ENCODE assay signal across 18 cellular contexts in genomic region chr15:32652178-32652577, GRCh38. TPM values are rescaled to one million over a fixed set of nuclear protein-coding genes. Genes with fewer than 3 reads are reported as not detected.
DNase-seq lines count a peak whose midpoint lies in the region; ATAC-seq, FAIRE-seq and TF ChIP-seq lines count a peak whose summit lies in the region.
"Had no signal": no experiment of that assay in that cellular context is flagged by ENCODE, and none has a peak within 500 bp of the region (broad histone marks: within the 10 kb centered on the region; RNA-seq: fewer than 3 reads in every experiment).

No MANE protein-coding gene starts in this region.

- peaks cover 49% of the 10 kb centered on the region for H3K36me3 Mint-ChIP-seq in activated naive CD4-positive, alpha-beta T cell treated with anti-CD3 and anti-CD28 coated beads, Interleukin-2, amount 10 ng/mL, durations not matched to agents 7 days and 5 days

- no peak overlapping the region for H3K27ac Mint-ChIP-seq in activated naive CD4-positive, alpha-beta T cell treated with anti-CD3 and anti-CD28 coated beads, Interleukin-2, amount 10 ng/mL, durations not matched to agents 7 days and 5 days

- POLR2A ChIA-PET in GM12878 (lab: Charles Lee): no interaction called here

- FAIRE-seq in GM12878 (lab: Jason Lieb, UNC): no peak
- FAIRE-seq: HepG2 had no signal

- TF ChIP-seq POLR2A in GM12878 (IDR thresholded peaks at IDR 0.05; ENCODE audit: low read depth, low read length): no peak

- no peaks in the 10 kb centered on the region for H3K27me3 Mint-ChIP-seq in activated naive CD4-positive, alpha-beta T cell treated with anti-CD3 and anti-CD28 coated beads, Interleukin-2, amount 10 ng/mL, durations not matched to agents 7 days and 5 days

- H3K27ac ChIP-seq in OCI-LY3 (ENCODE audit: low read length): no peak overlapping the region
- H3K27ac ChIP-seq in GM12878 (ENCODE audit: control insufficient read depth, insufficient read depth): peak overlapping the region; percentile 19; the same call in 1 of the 2 replicates
- H3K27ac ChIP-seq: GM23248, KMS-11, Peyer's patch had no signal

- H3K36me3 ChIP-seq in OCI-LY3 (replicated peaks; ENCODE audit: low read depth, low read length) (peaks cover 46% of the 10 kb centered on the region), GM12878 (ENCODE audit: control insufficient read depth in 2 of 2, insufficient read depth in 2 of 2, low read length in 1 of 2) (peaks cover 0 to 10% of the 10 kb centered on the region in 2 experiments; a peak in 2 of 4 replicates)
- H3K36me3 ChIP-seq: Peyer's patch had no signal

- H3K4me1 Mint-ChIP-seq in activated naive CD4-positive, alpha-beta T cell treated with anti-CD3 and anti-CD28 coated beads, Interleukin-2, amount 10 ng/mL, durations not matched to agents 7 days and 5 days: peaks cover 14% of the 10 kb centered on the region
- H3K4me1 Mint-ChIP-seq: CD14-positive monocyte had no signal

- no peak for TF ChIP-seq CTCF in OCI-LY3 (IDR thresholded peaks at IDR 0.05; ENCODE audit: low read depth, low read length)
- TF ChIP-seq CTCF in GM12878 (IDR thresholded peaks at IDR 0.05 in 2 of 3, conservative IDR thresholded peaks at IDR 0.05 in 1 of 3; ENCODE audit: control insufficient read depth in 2 of 3, extremely low read depth in 1 of 3, insufficient read depth in 1 of 3, low read depth in 3 of 3, low read length in 3 of 3): no peak
- TF ChIP-seq CTCF in GM13977 (IDR thresholded peaks at IDR 0.05; ENCODE audit: extremely low read depth, insufficient read depth, missing control alignments): no peak

- in situ Hi-C loops in GM12878 (cut with MboI): no loop called here
- in situ Hi-C loops in GM13977 (cut with MboI; ENCODE audit: low pct_unique_long_range_greater_than_20kb, low sequenced_read_pairs, unreplicated experiment): loop anchor here (25.0 kb wide), 1 partner anchor 185 kb away; no protein-coding TSS in a partner anchor

- H2AFZ ChIP-seq in OCI-LY3 (ENCODE audit: low read depth, low read length) (no peak overlapping the region), GM12878 (ENCODE audit: control insufficient read depth, low read depth, low read length) (no peak overlapping the region)

- H3K4me3 ChIP-seq in OCI-LY3 (ENCODE audit: low read length) (no peak overlapping the region), GM12878 (no peak overlapping the region)
- H3K4me3 ChIP-seq: GM23248, Peyer's patch had no signal

- intact Hi-C loops in GM12878 (cut with micrococcal nuclease; ENCODE audit: unreplicated experiment): no loop called here

- H3K4me1 ChIP-seq in OCI-LY3 (ENCODE audit: low read length): peaks cover 14% of the 10 kb centered on the region
- H3K4me1 ChIP-seq in GM12878 (ENCODE audit: control insufficient read depth, insufficient read depth, low read length): no peaks in the 10 kb centered on the region
- H3K4me1 ChIP-seq: Peyer's patch had no signal

- H3K79me2 ChIP-seq in OCI-LY3 (ENCODE audit: low read length) (no peaks in the 10 kb centered on the region), GM12878 (ENCODE audit: control insufficient read depth, insufficient read depth, low read length) (no peaks in the 10 kb centered on the region)

- RAD21 ChIA-PET in GM12878 (lab: Charles Lee; ENCODE audit: unreplicated experiment): interaction anchor here (0.7 kb wide), 1 partner anchor 10 kb away, joined by 3 read pairs; no protein-coding TSS in a partner anchor

- BruUV-seq in GM12878 (replicated peaks; lab: Mats Ljungman, UMichigan): no TSS peak

- TF ChIP-seq EP300 in GM12878 (IDR thresholded peaks at IDR 0.05; ENCODE audit: borderline replicate concordance in 1 of 2, control insufficient read depth in 1 of 2, low read depth in 2 of 2, low read length in 2 of 2): no peak

- peaks cover 7% of the 10 kb centered on the region for H4K20me1 ChIP-seq in OCI-LY3 (ENCODE audit: insufficient read depth, low read length)
- no peaks in the 10 kb centered on the region for H4K20me1 ChIP-seq in GM12878 (ENCODE audit: control insufficient read depth, insufficient read depth)

- no peaks in the 10 kb centered on the region for H3K27me3 ChIP-seq in OCI-LY3 (ENCODE audit: low read depth, low read length)
- H3K27me3 ChIP-seq in GM12878 (replicated peaks in 1 of 2; ENCODE audit: control insufficient read depth in 2 of 2, insufficient read depth in 2 of 2, low read length in 1 of 2): no peaks in the 10 kb centered on the region
- H3K27me3 ChIP-seq: Peyer's patch had no signal

- peak overlapping the region; percentile 45 for H3K4me2 ChIP-seq in OCI-LY3 (ENCODE audit: low read length)
- no peak overlapping the region for H3K4me2 ChIP-seq in GM12878 (ENCODE audit: control insufficient read depth, insufficient read depth)
- H3K4me2 ChIP-seq: KMS-11 had no signal

- ATAC-seq in GM12878 (no peak), HG03457 (IDR thresholded peaks at IDR 0.05; ENCODE audit: unreplicated experiment) (no peak)

- SMC1A ChIA-PET in GM12878 (lab: Charles Lee; ENCODE audit: uncharacterized antibody, unreplicated experiment): no interaction called here

- no peaks in the 10 kb centered on the region for H3K9me3 Mint-ChIP-seq in activated naive CD4-positive, alpha-beta T cell treated with anti-CD3 and anti-CD28 coated beads, Interleukin-2, amount 10 ng/mL, durations not matched to agents 7 days and 5 days
- H3K9me3 Mint-ChIP-seq: CD14-positive monocyte had no signal

- CTCF ChIA-PET in GM12878 (lab: Yijun Ruan, JAX): interaction anchor here (1.0 to 3.3 kb wide), 7 partner anchors 8 to 342 kb away, joined by 3 to 34 read pairs (median 4); no protein-coding TSS in a partner anchor
- CTCF ChIA-PET in activated naive CD4-positive, alpha-beta T cell treated with anti-CD3 and anti-CD28 coated beads, Interleukin-2, amount 10 ng/mL, durations not matched to agents 7 days and 5 days (lab: Charles Lee): interaction anchor here (1.0 kb wide), 1 partner anchor 11 kb away, joined by 4 read pairs; no protein-coding TSS in a partner anchor

- no peaks in the 10 kb centered on the region for H3K9me3 ChIP-seq in OCI-LY3 (ENCODE audit: insufficient read depth, low read length)
- H3K9me3 ChIP-seq in GM12878 (replicated peaks; ENCODE audit: control insufficient read depth, insufficient read depth, low read length): no peaks in the 10 kb centered on the region
- H3K9me3 ChIP-seq: Peyer's patch had no signal

- WGBS in GM12878 (ENCODE audit: insufficient coverage, insufficient replicate concordance, low lambda C conversion rate, missing lambda C conversion rate): 74% methylated on average over 3 of the region's 3 CpGs

- no peak overlapping the region for H3K4me3 Mint-ChIP-seq in activated naive CD4-positive, alpha-beta T cell treated with anti-CD3 and anti-CD28 coated beads, Interleukin-2, amount 10 ng/mL, durations not matched to agents 7 days and 5 days
- H3K4me3 Mint-ChIP-seq: CD14-positive monocyte had no signal

- no peak overlapping the region for H3K9ac ChIP-seq in OCI-LY3 (ENCODE audit: low read length)
- H3K9ac ChIP-seq in GM12878 (ENCODE audit: control insufficient read depth, insufficient read depth, low read length): no peak overlapping the region
- H3K9ac ChIP-seq: GM23248, KMS-11 had no signal

- no peak for TF ChIP-seq RAD21 in GM12878 (IDR thresholded peaks at IDR 0.05; ENCODE audit: insufficient read depth, low read depth, low read length)

- DNase-seq in GM12878 (ENCODE audit: low read depth, low spot score) (no peak), kidney tubule cell (ENCODE audit: low spot score) (peak; percentile 43), GM13977 (ENCODE audit: low spot score) (no peak)
- no peak for DNase-seq in activated naive CD4-positive, alpha-beta T cell treated with anti-CD3 and anti-CD28 coated beads, Interleukin-2, amount 10 ng/mL, durations not matched to agents 7 days and 5 days
- no peak for DNase-seq in central memory CD4-positive, alpha-beta T cell
- DNase-seq: COR-L47, GM23248, NCI-H1417 treated with DMSO at 0.1 percent for 48 hours, NCI-H1930, NCI-H526, Peyer's patch, Right ventricle myocardium superior, SW 1271 had no signal

RNA-seq across cellular contexts. Expression of gene SCG5, which starts 10.7 kb away (rescaled TPM):
- total RNA-seq in GM12878 (2013; cell fraction: nucleolus; rRNA removed): 1.1 and 2.6 TPM in 2 replicates
- total RNA-seq in GM12878 (2014; rRNA removed): 0.62 and 0.65 TPM in 2 replicates
- 0.49 and 0.97 TPM in 2 replicates for total RNA-seq in GM12878 (2014; rRNA removed; fragmentation: Illumina TruSeq; extraction: Trizol)
- total RNA-seq in GM12878 (2021): 0.53 and 0.62 TPM in 2 replicates
- polyA plus RNA-seq in GM12878 (2011; ENCODE audit: low read depth): not detected
- polyA plus RNA-seq in GM12878 (2011; rRNA removed): 0.26 and 0.46 TPM in 2 replicates
- polyA plus RNA-seq in GM12878 (2011; cell fraction: cytosol; rRNA removed): 0.20 and 0.57 TPM in 2 replicates
- 0.66 and 0.70 TPM in 2 replicates for polyA plus RNA-seq in GM12878 (2011; cell fraction: nucleus; rRNA removed)
- polyA plus RNA-seq in GM12878 (2012): 0.55 and 0.64 TPM in 2 replicates
- polyA plus RNA-seq in GM12878 (2014; fragmentation: Illumina TruSeq; extraction: Trizol): 0.13 and 0.41 TPM in 2 replicates
- under 1 TPM; 0.34 to 0.35 TPM for polyA plus RNA-seq in GM12878 (2014; fragmentation: Nextera tagmentation; extraction: Ambion mirVana)
- 0.37 and 0.47 TPM in 2 replicates for polyA plus RNA-seq in GM12878 (2014; rRNA removed)
- polyA plus RNA-seq in GM12878 (2016; fragmentation: Nextera tagmentation; extraction: Ambion mirVana): under 1 TPM; 0.50 to 0.62 TPM
- 0.62 and 0.66 TPM in 2 replicates for polyA minus RNA-seq in GM12878 (2011; rRNA and poly(A)+ RNA removed)
- not detected in 2 replicates for polyA minus RNA-seq in GM12878 (2011; cell fraction: cytosol; rRNA and poly(A)+ RNA removed)
- 0.57 and 0.73 TPM in 2 replicates for polyA minus RNA-seq in GM12878 (2011; cell fraction: nucleus; rRNA and poly(A)+ RNA removed)
- total RNA-seq: Right ventricle myocardium superior had no signal
- polyA plus RNA-seq: CD14-positive monocyte had no signal

RNA-seq across cellular contexts. Expression of gene ARHGAP11A, which starts 36.9 kb away (rescaled TPM):
- 30.6 and 36.3 TPM in 2 replicates for total RNA-seq in GM12878 (2013; cell fraction: nucleolus; rRNA removed)
- total RNA-seq in GM12878 (2014; rRNA removed) (30.6 and 35.9 TPM in 2 replicates), GM12878 (2014; rRNA removed; fragmentation: Illumina TruSeq; extraction: Trizol) (42.8 and 44.9 TPM in 2 replicates), GM12878 (2021) (52.1 and 53.6 TPM in 2 replicates)
- 9.9 TPM for polyA plus RNA-seq in GM12878 (2011; ENCODE audit: low read depth)
- polyA plus RNA-seq in GM12878 (2011; rRNA removed) (23.6 and 38.0 TPM in 2 replicates), GM12878 (2014; fragmentation: Illumina TruSeq; extraction: Trizol) (50.2 and 60.4 TPM in 2 replicates), GM12878 (2014; fragmentation: Nextera tagmentation; extraction: Ambion mirVana) (10 to 100 TPM; 12.4 to 16.3 TPM), GM12878 (2014; rRNA removed) (25.1 and 25.4 TPM in 2 replicates), GM12878 (2016; fragmentation: Nextera tagmentation; extraction: Ambion mirVana) (10 to 100 TPM; 42.4 to 45.0 TPM)
- 9.1 and 11.4 TPM in 2 replicates for polyA plus RNA-seq in GM12878 (2011; cell fraction: cytosol; rRNA removed)
- 13.3 and 22.4 TPM in 2 replicates for polyA plus RNA-seq in GM12878 (2011; cell fraction: nucleus; rRNA removed)
- polyA plus RNA-seq in GM12878 (2012): 19.8 and 23.9 TPM in 2 replicates
- 15.0 and 20.2 TPM in 2 replicates for polyA minus RNA-seq in GM12878 (2011; rRNA and poly(A)+ RNA removed)
- polyA minus RNA-seq in GM12878 (2011; cell fraction: cytosol; rRNA and poly(A)+ RNA removed): 9.1 and 15.7 TPM in 2 replicates
- polyA minus RNA-seq in GM12878 (2011; cell fraction: nucleus; rRNA and poly(A)+ RNA removed): 9.6 and 19.2 TPM in 2 replicates

RNA-seq across cellular contexts. Expression of gene GOLGA8N, which starts 58.9 kb away (rescaled TPM):
- 1.9 and 2.2 TPM in 2 replicates for total RNA-seq in GM12878 (2013; cell fraction: nucleolus; rRNA removed)
- 0.17 and 0.71 TPM in 2 replicates for total RNA-seq in GM12878 (2014; rRNA removed)
- total RNA-seq in GM12878 (2014; rRNA removed; fragmentation: Illumina TruSeq; extraction: Trizol): 0.13 and 0.23 TPM in 2 replicates
- total RNA-seq in GM12878 (2021): 0.27 and 0.33 TPM in 2 replicates
- polyA plus RNA-seq in GM12878 (2011; ENCODE audit: low read depth): 0.52 TPM
- polyA plus RNA-seq in GM12878 (2011; rRNA removed): 0.23 and 0.36 TPM in 2 replicates
- polyA plus RNA-seq in GM12878 (2011; cell fraction: cytosol; rRNA removed): 0.12 and 0.20 TPM in 2 replicates
- polyA plus RNA-seq in GM12878 (2011; cell fraction: nucleus; rRNA removed): 1.0 and 2.8 TPM in 2 replicates
- polyA plus RNA-seq in GM12878 (2012): 1.1 and 1.9 TPM in 2 replicates
- 0.13 and 0.44 TPM in 2 replicates for polyA plus RNA-seq in GM12878 (2014; fragmentation: Illumina TruSeq; extraction: Trizol)
- polyA plus RNA-seq in GM12878 (2014; fragmentation: Nextera tagmentation; extraction: Ambion mirVana): under 1 TPM; 0.02 to 0.05 TPM
- 0.13 and 0.22 TPM in 2 replicates for polyA plus RNA-seq in GM12878 (2014; rRNA removed)
- under 1 TPM; 0.23 to 0.30 TPM for polyA plus RNA-seq in GM12878 (2016; fragmentation: Nextera tagmentation; extraction: Ambion mirVana)
- polyA minus RNA-seq in GM12878 (2011; rRNA and poly(A)+ RNA removed): 0.57 TPM in 1 of 2 replicates, not detected in the other
- polyA minus RNA-seq in GM12878 (2011; cell fraction: cytosol; rRNA and poly(A)+ RNA removed): not detected in 2 replicates
- 0.48 TPM in 2 replicates for polyA minus RNA-seq in GM12878 (2011; cell fraction: nucleus; rRNA and poly(A)+ RNA removed)
